Comparison of ENCODE assay signal across 14 cellular contexts in genomic region chr12:101001669-101002068, GRCh38.
DNase-seq lines count a peak whose midpoint lies in the region; ATAC-seq, FAIRE-seq and TF ChIP-seq lines count a peak whose summit lies in the region.
"Had no signal": no experiment of that assay in that cellular context is flagged by ENCODE, and none has a peak within 500 bp of the region (broad histone marks: within the 10 kb centered on the region; RNA-seq: fewer than 3 reads in every experiment).

No MANE protein-coding gene starts in this region.

- peak; percentile 54 for ATAC-seq in GM19455 (IDR thresholded peaks at IDR 0.05; ENCODE audit: unreplicated experiment)
- ATAC-seq in HG02798 (IDR thresholded peaks at IDR 0.05; ENCODE audit: poor library complexity, unreplicated experiment): peak; percentile 68
- peak; percentile 62 for ATAC-seq in HG03558 (IDR thresholded peaks at IDR 0.05; ENCODE audit: extremely low read depth, unreplicated experiment)
- no peak for ATAC-seq in left ventricle myocardium superior
- no peak for ATAC-seq in left colon

- intact Hi-C loops in left ventricle myocardium superior (cut with micrococcal nuclease) (no loop called here), left colon (cut with DNase I, micrococcal nuclease) (no loop called here)

- DNase-seq in GM12891 (ENCODE audit: insufficient read length, low spot score): no peak
- DNase-seq in left ventricle myocardium superior: no peak
- DNase-seq in NCI-H2171 treated with DMSO at 0.1 percent for 48 hours (lab: John Stamatoyannopoulos, UW): no peak
- no peak for DNase-seq in NOMO-1 treated with DMSO at 0.1 percent for 48 hours (lab: John Stamatoyannopoulos, UW; ENCODE audit: unreplicated experiment)
- DNase-seq in left colon: no peak
- DNase-seq: activated CD8-positive, alpha-beta memory T cell treated with anti-CD3 and anti-CD28 coated beads, Interleukin-2, amount 50 U/mL, for 48 hours; amygdala; dorsolateral prefrontal cortex; foreskin melanocyte; NCI-H524; SJCRH30 had no signal

- FAIRE-seq in GM12891 (lab: Jason Lieb, UNC): peak; percentile 78

- no peak for TF ChIP-seq POLR2A in GM12891 (IDR thresholded peaks at IDR 0.05; ENCODE audit: low read depth, low read length)

TF ChIP-seq in GM12891, 5 proteins besides CTCF, POLR2A, EP300 and RAD21:
- TF ChIP-seq POU2F2 (IDR thresholded peaks at IDR 0.05; ENCODE audit: low read depth, low read length): no peak
- peak; percentile 96 for TF ChIP-seq SPI1 (IDR thresholded peaks at IDR 0.05; ENCODE audit: low read depth, low read length)
- peak; percentile 7 for TF ChIP-seq PAX5 (IDR thresholded peaks at IDR 0.05; ENCODE audit: insufficient read depth, low read length, severe bottlenecking)
TF ChIP-seq in GM12891: peak in this region for 2.

Comparison
In these comparisons a context has a peak if more than half of its experiments do, and no peak if none do; other contexts are left out.
1. ATAC-seq: peak in GM19455 (single experiment), HG02798 (single experiment) and HG03558 (single experiment); none in left ventricle myocardium superior (single experiment) and left colon (single experiment).